10 cellular contexts compared by ENCODE assay signal in genomic region chr2:135585586-135585985, GRCh38. TPM values are rescaled to one million over a fixed set of nuclear protein-coding genes. Genes with fewer than 3 reads are reported as not detected.
DNase-seq lines count a peak whose midpoint lies in the region; FAIRE-seq and TF ChIP-seq lines count a peak whose summit lies in the region.
"Had no signal": no experiment of that assay in that cellular context is flagged by ENCODE, and none has a peak within 500 bp of the region (broad histone marks: within the 10 kb centered on the region; RNA-seq: fewer than 3 reads in every experiment).

No MANE protein-coding gene starts in this region.

- H3K27me3 ChIP-seq in endodermal cell (ENCODE audit: control insufficient read depth, insufficient read depth, low read length, poor library complexity, severe bottlenecking) = no peaks in the 10 kb centered on the region

- H3K36me3 Mint-ChIP-seq in endodermal cell (ENCODE audit: low read depth) (peaks cover 7% of the 10 kb centered on the region), osteocyte (ENCODE audit: unreplicated experiment) (no peaks in the 10 kb centered on the region)

- TF ChIP-seq CTCF in endodermal cell (conservative IDR thresholded peaks at IDR 0.05) (peak; percentile 54), osteocyte (IDR thresholded peaks at IDR 0.05) (peak; percentile 29)

- H3K27me3 Mint-ChIP-seq in endodermal cell (ENCODE audit: insufficient read depth) = no peaks in the 10 kb centered on the region
- H3K27me3 Mint-ChIP-seq in osteocyte (ENCODE audit: unreplicated experiment) = no peaks in the 10 kb centered on the region

- H3K4me1 Mint-ChIP-seq in endodermal cell (peaks cover 10% of the 10 kb centered on the region), osteocyte (ENCODE audit: unreplicated experiment) (no peaks in the 10 kb centered on the region)

- 83 to 90% methylated on average over 2 of the region's 2 CpGs for WGBS in endodermal cell (ENCODE audit: insufficient coverage in 1 of 2, insufficient read length in 1 of 2), 2 experiments

- peak; percentile 40 for FAIRE-seq in G401.6 (lab: Jason Lieb, UNC)
- no peak for FAIRE-seq in urothelium cell line (lab: Jason Lieb, UNC)

- H3K9me3 Mint-ChIP-seq in endodermal cell (peaks cover under 1% of the 10 kb centered on the region), osteocyte (ENCODE audit: unreplicated experiment) (no peaks in the 10 kb centered on the region)

- H3K27ac Mint-ChIP-seq in endodermal cell (no peak overlapping the region), osteocyte (ENCODE audit: unreplicated experiment) (no peak overlapping the region)

- peaks cover 7% of the 10 kb centered on the region for H3K9me3 ChIP-seq in endodermal cell (ENCODE audit: control insufficient read depth, low read length)

- H3K4me3 ChIP-seq in endodermal cell (ENCODE audit: low read length) = no peak overlapping the region

- H3K4me3 Mint-ChIP-seq in endodermal cell = no peak overlapping the region
- H3K4me3 Mint-ChIP-seq in osteocyte (ENCODE audit: unreplicated experiment) = no peak overlapping the region

- DNase-seq in NCI-H1694 (lab: John Stamatoyannopoulos, UW) (peak; percentile 3), endodermal cell (no peak), osteocyte (ENCODE audit: extremely low spot score, unreplicated experiment) (no peak), T1000 (lab: John Stamatoyannopoulos, UW) (no peak), urothelium cell line (ENCODE audit: low spot score) (no peak)
- no peak for DNase-seq in activated CD4-positive, alpha-beta T cell treated with anti-CD3 and anti-CD28 coated beads for 48 hours
- DNase-seq: activated CD4-positive, alpha-beta T cell treated with anti-CD3 and anti-CD28 coated beads, Interleukin-2, amount 50 U/mL, for 4 hours; DMS79; NCI-H524 treated with DMSO at 0.1 percent for 48 hours had no signal

- H3K9ac ChIP-seq in endodermal cell (ENCODE audit: extremely low read depth, low read length, poor library complexity, severe bottlenecking) = no peak overlapping the region

- H3K27ac ChIP-seq in endodermal cell (ENCODE audit: low read depth, low read length) = no peak overlapping the region

- no peaks in the 10 kb centered on the region for H3K36me3 ChIP-seq in endodermal cell (ENCODE audit: control insufficient read depth, insufficient read depth, low read length)

- no peaks in the 10 kb centered on the region for H3K4me1 ChIP-seq in endodermal cell (ENCODE audit: control insufficient read depth, insufficient read depth, low read length)

RNA-seq across cellular contexts. Expression of gene R3HDM1, which starts 54.3 kb away (rescaled TPM):
- total RNA-seq in endodermal cell = 10 to 100 TPM; 52.6 to 67.0 TPM
- 51.1 TPM for polyA plus RNA-seq in endodermal cell (2013, experiment 1 of 2)
- 54.7 TPM for polyA plus RNA-seq in endodermal cell (2013, experiment 2 of 2)
- 29.7 and 35.0 TPM in 2 replicates for total RNA-seq in osteocyte

RNA-seq across cellular contexts. Expression of gene ZRANB3, which starts 54.6 kb away (rescaled TPM):
- total RNA-seq in endodermal cell (10 to 100 TPM; 17.2 to 20.7 TPM), osteocyte (10.8 and 11.0 TPM in 2 replicates)
- polyA plus RNA-seq in endodermal cell (2013, experiment 1 of 2) = 12.4 TPM
- polyA plus RNA-seq in endodermal cell (2013, experiment 2 of 2) = 9.9 TPM
